In genomic region chr1:234541281-234541975, GRCh38 we compare ENCODE assay signal across 13 cellular contexts.
DNase-seq lines count a peak whose midpoint lies in the region; ATAC-seq and TF ChIP-seq lines count a peak whose summit lies in the region.
"Had no signal": no experiment of that assay in that cellular context is flagged by ENCODE, and none has a peak within 500 bp of the region (broad histone marks: within the 10 kb centered on the region; RNA-seq: fewer than 3 reads in every experiment).

No MANE protein-coding gene starts in this region.

- no peak overlapping the region for H3K9ac ChIP-seq in GM23248

- H2AFZ ChIP-seq in GM23248: no peak overlapping the region

- 78 to 81% methylated on average over 5 of the region's 5 CpGs for WGBS in GM23248 (ENCODE audit: low coverage in 1 of 2, low lambda C conversion rate in 2 of 2, missing lambda C conversion rate in 2 of 2), 2 experiments

- H3K27me3 ChIP-seq in GM23248 (replicated peaks; ENCODE audit: insufficient read depth): no peaks in the 10 kb centered on the region
- H3K27me3 ChIP-seq in A673 (replicated peaks; ENCODE audit: insufficient read depth, low read depth, low read length, poor library complexity): no peaks in the 10 kb centered on the region
- no peaks in the 10 kb centered on the region for H3K27me3 ChIP-seq in CD4-positive, alpha-beta T cell (ENCODE audit: control insufficient read depth, insufficient read depth, low read length)
- H3K27me3 ChIP-seq: ovary, upper lobe of left lung had no signal

- H3K27ac ChIP-seq in GM23248: no peak overlapping the region
- H3K27ac ChIP-seq in A673 (ENCODE audit: low read depth, low read length, poor library complexity, severe bottlenecking): no peak overlapping the region
- no peak overlapping the region for H3K27ac ChIP-seq in CD4-positive, alpha-beta T cell (ENCODE audit: low read depth, low read length)
- H3K27ac ChIP-seq: upper lobe of left lung had no signal

- H4K20me1 ChIP-seq in GM23248 (ENCODE audit: insufficient read depth): no peaks in the 10 kb centered on the region

- H3F3A ChIP-seq in GM23248 (ENCODE audit: insufficient read depth): peaks cover 17% of the 10 kb centered on the region

- intact Hi-C loops in A673 (cut with micrococcal nuclease; ENCODE audit: unreplicated experiment): no loop called here
- intact Hi-C loops in CD4-positive, alpha-beta T cell (cut with DNase I, micrococcal nuclease): no loop called here

- H3K4me2 ChIP-seq in GM23248 (ENCODE audit: unreplicated experiment): no peak overlapping the region

- BruUV-seq in A673 (replicated peaks; lab: Mats Ljungman, UMichigan): no TSS peak

- POLR2A ChIA-PET in A673 (lab: Charles Lee; ENCODE audit: low non-redundant PET): no interaction called here
- POLR2A ChIA-PET in CD4-positive, alpha-beta T cell (lab: Charles Lee): interaction anchor here (0.6 kb wide), 1 partner anchor 71 kb away, joined by 3 read pairs; no protein-coding TSS in a partner anchor

- ATAC-seq in CD4-positive, alpha-beta T cell (ENCODE audit: poor library complexity): no peak
- ATAC-seq: K562 had no signal

- H3K36me3 ChIP-seq in GM23248 (ENCODE audit: low read depth): no peaks in the 10 kb centered on the region
- no peaks in the 10 kb centered on the region for H3K36me3 ChIP-seq in A673 (ENCODE audit: insufficient read depth, low read length, poor library complexity, severe bottlenecking)
- H3K36me3 ChIP-seq: ovary, upper lobe of left lung had no signal

- no peak overlapping the region for H3K4me3 Mint-ChIP-seq in nephron
- no peak overlapping the region for H3K4me3 Mint-ChIP-seq in nephron progenitor cell
- H3K4me3 Mint-ChIP-seq in CD4-positive, alpha-beta T cell: no peak overlapping the region

- peaks cover 7% of the 10 kb centered on the region for H3K4me1 ChIP-seq in GM23248 (ENCODE audit: insufficient read depth)
- peaks cover 33% of the 10 kb centered on the region for H3K4me1 ChIP-seq in A673 (ENCODE audit: insufficient read depth, low read length, poor library complexity, severe bottlenecking)

- H3K79me2 ChIP-seq in GM23248 (ENCODE audit: insufficient read depth): no peaks in the 10 kb centered on the region

- no peaks in the 10 kb centered on the region for H3K9me3 ChIP-seq in GM23248 (ENCODE audit: low read depth)
- no peaks in the 10 kb centered on the region for H3K9me3 ChIP-seq in A673 (ENCODE audit: low read depth, low read length, poor library complexity, severe bottlenecking)
- H3K9me3 ChIP-seq in CD4-positive, alpha-beta T cell (ENCODE audit: control insufficient read depth, low read length): no peaks in the 10 kb centered on the region
- H3K9me3 ChIP-seq: ovary, upper lobe of left lung had no signal

- CTCF ChIA-PET in A673 (lab: Charles Lee): no interaction called here
- CTCF ChIA-PET in CD4-positive, alpha-beta T cell (lab: Charles Lee): no interaction called here

- in situ Hi-C loops in ACHN (cut with HindIII; ENCODE audit: low pct_ligation_motif_present, low pct_unique_long_range_greater_than_20kb, low sequenced_read_pairs): no loop called here
- in situ Hi-C loops in GM23248 (cut with MboI): no loop called here

- no peaks in the 10 kb centered on the region for H3K27me3 Mint-ChIP-seq in nephron (ENCODE audit: low read depth)
- peaks cover 16% of the 10 kb centered on the region for H3K27me3 Mint-ChIP-seq in nephron progenitor cell (ENCODE audit: low read depth, poor library complexity)
- no peaks in the 10 kb centered on the region for H3K27me3 Mint-ChIP-seq in CD4-positive, alpha-beta T cell

- H3K9me2 ChIP-seq in GM23248 (ENCODE audit: insufficient read depth): no peaks in the 10 kb centered on the region

- TF ChIP-seq CTCF in cardiac fibroblast (IDR thresholded peaks at IDR 0.05; ENCODE audit: low read depth, low read length) (no peak), nephron (IDR thresholded peaks at IDR 0.05; ENCODE audit: unreplicated experiment in 3 of 3) (no peak), A673 (conservative IDR thresholded peaks at IDR 0.05; ENCODE audit: low read depth, low read length) (no peak), nephron progenitor cell (IDR thresholded peaks at IDR 0.05) (no peak)
- TF ChIP-seq CTCF in CD4-positive, alpha-beta T cell (IDR thresholded peaks at IDR 0.05): no peak

- H3K27ac Mint-ChIP-seq in nephron (peak overlapping the region in 2 of 3 experiments; percentile 98 to 99), nephron progenitor cell (no peak overlapping the region)
- H3K27ac Mint-ChIP-seq in CD4-positive, alpha-beta T cell: no peak overlapping the region

- no peaks in the 10 kb centered on the region for H3K36me3 Mint-ChIP-seq in nephron (ENCODE audit: low read depth)
- no peaks in the 10 kb centered on the region for H3K36me3 Mint-ChIP-seq in nephron progenitor cell (ENCODE audit: low read depth)
- H3K36me3 Mint-ChIP-seq in CD4-positive, alpha-beta T cell (ENCODE audit: low read depth): no peaks in the 10 kb centered on the region

- H3K4me1 Mint-ChIP-seq in nephron: peaks cover 91% of the 10 kb centered on the region
- H3K4me1 Mint-ChIP-seq in nephron progenitor cell: peaks cover 86% of the 10 kb centered on the region
- H3K4me1 Mint-ChIP-seq in CD4-positive, alpha-beta T cell (ENCODE audit: low read depth): peaks cover 17% of the 10 kb centered on the region

- H3K4me3 ChIP-seq in GM23248 (no peak overlapping the region), cardiac fibroblast (replicated peaks in 1 of 2; ENCODE audit: low read depth in 2 of 2, low read length in 2 of 2) (no peak overlapping the region), A673 (ENCODE audit: low read depth, low read length, poor library complexity, severe bottlenecking) (no peak overlapping the region)
- H3K4me3 ChIP-seq: K562, ovary, upper lobe of left lung had no signal

- DNase-seq in ACHN (peak; percentile 68), GM23248 (peak; percentile 84), cardiac fibroblast (ENCODE audit: low read depth in 2 of 2) (peak; percentile 52 to 63), A673 (ENCODE audit: low spot score) (no peak), nephron progenitor cell (no peak), NCI-H2107 (lab: John Stamatoyannopoulos, UW) (no peak)
- no peak for DNase-seq in CD4-positive, alpha-beta T cell
- DNase-seq: activated CD8-positive, alpha-beta memory T cell treated with anti-CD3 and anti-CD28 coated beads, Interleukin-2, amount 50 U/mL, for 4 hours; T-helper 9 cell had no signal

- H3K9me3 Mint-ChIP-seq in nephron (no peaks in the 10 kb centered on the region), nephron progenitor cell (no peaks in the 10 kb centered on the region)
- H3K9me3 Mint-ChIP-seq in CD4-positive, alpha-beta T cell: no peaks in the 10 kb centered on the region

Comparison
In these comparisons a context has a peak if more than half of its experiments do, and no peak if none do; other contexts are left out.
1. DNase-seq: peak in ACHN (single experiment), GM23248 (single experiment) and cardiac fibroblast (2 of 2); none in A673 (single experiment), nephron progenitor cell (single experiment), NCI-H2107 (single experiment) and CD4-positive, alpha-beta T cell (0 of 10).
2. H3K27ac Mint-ChIP-seq: peak in nephron (2 of 3); none in nephron progenitor cell (single experiment) and CD4-positive, alpha-beta T cell (single experiment).